Comparison of ENCODE assay signal across 8 cellular contexts in genomic region chr4:180057891-180058643, GRCh38.
DNase-seq lines count a peak whose midpoint lies in the region; ATAC-seq and TF ChIP-seq lines count a peak whose summit lies in the region.

No MANE protein-coding gene starts in this region.

- H3K27ac ChIP-seq in cardiac muscle cell (no peak overlapping the region), prostate gland (no peak overlapping the region)
- H3K27ac ChIP-seq in CD4-positive, alpha-beta memory T cell (ENCODE audit: low read depth, low read length) = no peak overlapping the region

- no peaks in the 10 kb centered on the region for H3K36me3 ChIP-seq in cardiac muscle cell
- no peaks in the 10 kb centered on the region for H3K36me3 ChIP-seq in prostate gland
- H3K36me3 ChIP-seq in CD4-positive, alpha-beta memory T cell (ENCODE audit: insufficient read depth, low read length) = no peaks in the 10 kb centered on the region

- no peaks in the 10 kb centered on the region for H3K36me3 Mint-ChIP-seq in activated CD4-positive, alpha-beta T cell treated with anti-CD3 and anti-CD28 coated beads, Interleukin-2, amount 10 ng/mL, durations not matched to agents 7 days and 5 days (ENCODE audit: low read depth)
- H3K36me3 Mint-ChIP-seq in activated B cell treated with CpG ODN at 0.5 μM for 24 hours (ENCODE audit: low read depth) = no peaks in the 10 kb centered on the region
- H3K36me3 Mint-ChIP-seq in CD4-positive, alpha-beta memory T cell = no peaks in the 10 kb centered on the region

- no peak overlapping the region for H3K4me3 Mint-ChIP-seq in activated CD4-positive, alpha-beta T cell treated with anti-CD3 and anti-CD28 coated beads, Interleukin-2, amount 10 ng/mL, durations not matched to agents 7 days and 5 days
- H3K4me3 Mint-ChIP-seq in activated B cell treated with CpG ODN at 0.5 μM for 24 hours = peak overlapping the region; percentile 52
- H3K4me3 Mint-ChIP-seq in CD4-positive, alpha-beta memory T cell = no peak overlapping the region

- POLR2A ChIA-PET in activated CD4-positive, alpha-beta T cell treated with anti-CD3 and anti-CD28 coated beads, Interleukin-2, amount 10 ng/mL, durations not matched to agents 7 days and 5 days (lab: Charles Lee) = no interaction called here
- POLR2A ChIA-PET in activated B cell treated with CpG ODN at 0.5 μM for 24 hours (lab: Charles Lee) = no interaction called here
- POLR2A ChIA-PET in CD4-positive, alpha-beta memory T cell (lab: Charles Lee; ENCODE audit: partially characterized antibody) = no interaction called here

- intact Hi-C loops in activated B cell treated with CpG ODN at 0.5 μM for 24 hours (cut with micrococcal nuclease) (no loop called here), prostate gland (cut with DNase I) (no loop called here)
- intact Hi-C loops in CD4-positive, alpha-beta memory T cell (cut with micrococcal nuclease) = no loop called here

- H3K4me3 ChIP-seq in cardiac muscle cell = peak overlapping the region; percentile 86
- H3K4me3 ChIP-seq in prostate gland = peak overlapping the region; percentile 23 to 40
- H3K4me3 ChIP-seq in CD4-positive, alpha-beta memory T cell (ENCODE audit: low read length in 2 of 2) = no peak overlapping the region

- peaks cover 5% of the 10 kb centered on the region for H3K4me1 Mint-ChIP-seq in activated CD4-positive, alpha-beta T cell treated with anti-CD3 and anti-CD28 coated beads, Interleukin-2, amount 10 ng/mL, durations not matched to agents 7 days and 5 days
- peaks cover 11% of the 10 kb centered on the region for H3K4me1 Mint-ChIP-seq in activated B cell treated with CpG ODN at 0.5 μM for 24 hours
- peaks cover 3 to 14% (median 4%) of the 10 kb centered on the region in 4 donors for H3K4me1 Mint-ChIP-seq in CD4-positive, alpha-beta memory T cell

- WGBS in prostate gland = 3% methylated on average over 64 of the region's 76 CpGs

- H3K9me3 ChIP-seq in cardiac muscle cell (ENCODE audit: low read depth) (no peaks in the 10 kb centered on the region), prostate gland (no peaks in the 10 kb centered on the region)
- H3K9me3 ChIP-seq in CD4-positive, alpha-beta memory T cell (ENCODE audit: control insufficient read depth in 1 of 2, low read length in 2 of 2) = no peaks in the 10 kb centered on the region

- peak; percentile 15 for DNase-seq in activated CD4-positive, alpha-beta T cell treated with anti-CD3 and anti-CD28 coated beads, Interleukin-2, amount 10 ng/mL, durations not matched to agents 7 days and 5 days
- DNase-seq in activated CD4-positive, alpha-beta T cell treated with anti-CD3 and anti-CD28 coated beads, Interleukin-2, amount 50 U/mL, for 4 hours = no peak
- no peak for DNase-seq in activated B cell treated with CpG ODN at 0.5 μM for 24 hours
- DNase-seq in cardiac muscle cell (ENCODE audit: low read depth in 1 of 2, low spot score in 1 of 2) = peak; percentile 16 to 49
- DNase-seq in prostate gland (ENCODE audit: low spot score) = no peak
- DNase-seq in CD4-positive, alpha-beta memory T cell = no peak
- no peak for DNase-seq in MV-4-11 (lab: John Stamatoyannopoulos, UW)

- no peaks in the 10 kb centered on the region for H3K9me3 Mint-ChIP-seq in activated CD4-positive, alpha-beta T cell treated with anti-CD3 and anti-CD28 coated beads, Interleukin-2, amount 10 ng/mL, durations not matched to agents 7 days and 5 days
- H3K9me3 Mint-ChIP-seq in activated B cell treated with CpG ODN at 0.5 μM for 24 hours = no peaks in the 10 kb centered on the region
- peaks cover 1 to 22% (median 7%) of the 10 kb centered on the region in 8 donors for H3K9me3 Mint-ChIP-seq in CD4-positive, alpha-beta memory T cell

- ATAC-seq in HG03103 (IDR thresholded peaks at IDR 0.05; ENCODE audit: low read depth, unreplicated experiment) (peak; percentile 54), activated B cell treated with CpG ODN at 0.5 μM for 24 hours (ENCODE audit: low read depth) (no peak)

- no peak overlapping the region for H3K27ac Mint-ChIP-seq in activated CD4-positive, alpha-beta T cell treated with anti-CD3 and anti-CD28 coated beads, Interleukin-2, amount 10 ng/mL, durations not matched to agents 7 days and 5 days
- H3K27ac Mint-ChIP-seq in activated B cell treated with CpG ODN at 0.5 μM for 24 hours = no peak overlapping the region
- H3K27ac Mint-ChIP-seq in CD4-positive, alpha-beta memory T cell = no peak overlapping the region

- CTCF ChIA-PET in activated CD4-positive, alpha-beta T cell treated with anti-CD3 and anti-CD28 coated beads, Interleukin-2, amount 10 ng/mL, durations not matched to agents 7 days and 5 days (lab: Charles Lee) = no interaction called here
- CTCF ChIA-PET in activated B cell treated with CpG ODN at 0.5 μM for 24 hours (lab: Charles Lee) = no interaction called here
- CTCF ChIA-PET in CD4-positive, alpha-beta memory T cell (lab: Charles Lee; ENCODE audit: partially characterized antibody) = no interaction called here

- peaks cover 57% of the 10 kb centered on the region for H3K27me3 ChIP-seq in cardiac muscle cell
- no peaks in the 10 kb centered on the region for H3K27me3 ChIP-seq in prostate gland (replicated peaks; ENCODE audit: insufficient read depth)
- no peaks in the 10 kb centered on the region for H3K27me3 ChIP-seq in CD4-positive, alpha-beta memory T cell (ENCODE audit: insufficient read depth, low read length)

- H3K4me1 ChIP-seq in cardiac muscle cell (ENCODE audit: low read depth) (no peaks in the 10 kb centered on the region), prostate gland (replicated peaks) (no peaks in the 10 kb centered on the region)
- no peaks in the 10 kb centered on the region for H3K4me1 ChIP-seq in CD4-positive, alpha-beta memory T cell (ENCODE audit: insufficient read depth, low read length)

- peaks cover 39% of the 10 kb centered on the region for H3K27me3 Mint-ChIP-seq in activated CD4-positive, alpha-beta T cell treated with anti-CD3 and anti-CD28 coated beads, Interleukin-2, amount 10 ng/mL, durations not matched to agents 7 days and 5 days
- H3K27me3 Mint-ChIP-seq in activated B cell treated with CpG ODN at 0.5 μM for 24 hours = peaks cover 38% of the 10 kb centered on the region
- peaks cover 15 to 16% of the 10 kb centered on the region in 2 donors for H3K27me3 Mint-ChIP-seq in CD4-positive, alpha-beta memory T cell

- no peak for TF ChIP-seq CTCF in activated B cell treated with CpG ODN at 0.5 μM for 24 hours (IDR thresholded peaks at IDR 0.05)
- TF ChIP-seq CTCF in cardiac muscle cell (IDR thresholded peaks at IDR 0.05; ENCODE audit: low read depth, low read length) = no peak
- TF ChIP-seq CTCF in prostate gland (IDR thresholded peaks at IDR 0.05) = no peak

- no peak for TF ChIP-seq POLR2A in prostate gland (IDR thresholded peaks at IDR 0.05)

Comparison
In these comparisons a context has a peak if more than half of its experiments do, and no peak if none do; other contexts are left out.
1. DNase-seq: peak in activated CD4-positive, alpha-beta T cell treated with anti-CD3 and anti-CD28 coated beads, Interleukin-2, amount 10 ng/mL, durations not matched to agents 7 days and 5 days (single experiment) and cardiac muscle cell (2 of 2); none in activated CD4-positive, alpha-beta T cell treated with anti-CD3 and anti-CD28 coated beads, Interleukin-2, amount 50 U/mL, for 4 hours (0 of 2), activated B cell treated with CpG ODN at 0.5 μM for 24 hours (single experiment), prostate gland (single experiment), CD4-positive, alpha-beta memory T cell (0 of 5) and MV-4-11 (single experiment).
2. H3K4me3 ChIP-seq: peak in cardiac muscle cell (single experiment) and prostate gland (2 of 2); none in CD4-positive, alpha-beta memory T cell (0 of 2).